ENCODE assay signal across 23 cellular contexts in the genomic region with DNA sequence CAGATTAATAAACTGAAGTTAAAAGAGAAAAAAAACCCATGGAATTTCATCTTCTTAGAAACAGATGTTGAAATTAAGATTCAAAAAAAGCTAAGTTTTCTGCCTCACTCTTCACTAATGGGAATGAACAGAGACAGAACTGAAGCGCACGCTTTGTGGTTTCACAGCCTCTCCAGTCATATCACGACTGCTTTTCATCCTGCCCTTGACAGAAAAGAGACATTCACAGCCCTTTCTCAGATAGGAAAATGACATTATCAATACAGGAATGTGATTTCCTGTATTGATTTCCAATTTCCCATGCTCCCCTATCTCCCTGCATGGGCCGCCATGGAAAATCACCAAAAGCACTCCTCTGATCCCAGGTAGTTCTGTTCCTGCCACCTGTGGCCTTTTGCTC.
"Had no signal": no experiment of that assay in that cellular context is flagged by ENCODE, and none has a peak within 500 bp of the region (broad histone marks: within the 10 kb centered on the region; RNA-seq: fewer than 3 reads in every experiment).

No MANE protein-coding gene starts in this region.

- DNase-seq: activated CD4-positive, alpha-beta T cell treated with anti-CD3 and anti-CD28 coated beads for 1 hour; activated CD8-positive, alpha-beta memory T cell treated with anti-CD3 and anti-CD28 coated beads for 24 hours; activated CD8-positive, alpha-beta memory T cell treated with anti-CD3 and anti-CD28 coated beads, Interleukin-2, amount 50 U/mL, for 48 hours; adrenal gland; dermis blood vessel endothelial cell; effector memory CD4-positive, alpha-beta T cell; heart left ventricle; kidney; nephron progenitor cell; occipital lobe; stimulated activated CD4-positive, alpha-beta T cell treated with anti-CD3 and anti-CD28 coated beads, Interleukin-12 subunit alpha, Interleukin-12 subunit beta, amount 100 ng/mL, for 4 hours; transverse colon; uterus had no signal

- H3K27ac ChIP-seq: adrenal gland, esophagus muscularis mucosa, gastroesophageal sphincter, heart left ventricle, right atrium auricular region, SJSA1, transverse colon, uterus, VCaP had no signal

- H3K36me3 ChIP-seq: adrenal gland, esophagus muscularis mucosa, gastroesophageal sphincter, heart left ventricle, right atrium auricular region, SJSA1, transverse colon, uterus had no signal

- ATAC-seq: gastroesophageal sphincter, heart left ventricle, left lobe of liver had no signal

- H3K9me3 ChIP-seq: adrenal gland, esophagus muscularis mucosa, gastroesophageal sphincter, SJSA1, transverse colon, uterus had no signal

- FAIRE-seq: endothelial cell of umbilical vein, kidney had no signal

- H3K4me1 ChIP-seq: adrenal gland, esophagus muscularis mucosa, gastroesophageal sphincter, heart left ventricle, right atrium auricular region, SJSA1, uterus had no signal

- H3K27ac Mint-ChIP-seq: mesothelial cell of epicardium; nephron progenitor cell; T-helper 1 cell treated with Interleukin-12 subunit alpha and Interleukin-12 subunit beta and Interleukin-4 antibody, amounts not matched to agents 30 μg/mL and 1 μg/mL, for 36 hours had no signal

- H3K4me3 ChIP-seq: adrenal gland, esophagus muscularis mucosa, gastroesophageal sphincter, heart left ventricle, lung, right atrium auricular region, SJSA1, transverse colon, uterus had no signal

- H3K4me3 Mint-ChIP-seq: mesothelial cell of epicardium; nephron progenitor cell; T-helper 1 cell treated with Interleukin-12 subunit alpha and Interleukin-12 subunit beta and Interleukin-4 antibody, amounts not matched to agents 30 μg/mL and 1 μg/mL, for 36 hours had no signal

- H3K9me3 Mint-ChIP-seq: T-helper 1 cell treated with Interleukin-12 subunit alpha and Interleukin-12 subunit beta and Interleukin-4 antibody, amounts not matched to agents 30 μg/mL and 1 μg/mL, for 36 hours had no signal

- H3K27me3 ChIP-seq: adrenal gland, esophagus muscularis mucosa, gastroesophageal sphincter, heart left ventricle, right atrium auricular region, SJSA1, transverse colon, uterus had no signal
